33 cellular contexts compared by ENCODE assay signal in the genomic region with DNA sequence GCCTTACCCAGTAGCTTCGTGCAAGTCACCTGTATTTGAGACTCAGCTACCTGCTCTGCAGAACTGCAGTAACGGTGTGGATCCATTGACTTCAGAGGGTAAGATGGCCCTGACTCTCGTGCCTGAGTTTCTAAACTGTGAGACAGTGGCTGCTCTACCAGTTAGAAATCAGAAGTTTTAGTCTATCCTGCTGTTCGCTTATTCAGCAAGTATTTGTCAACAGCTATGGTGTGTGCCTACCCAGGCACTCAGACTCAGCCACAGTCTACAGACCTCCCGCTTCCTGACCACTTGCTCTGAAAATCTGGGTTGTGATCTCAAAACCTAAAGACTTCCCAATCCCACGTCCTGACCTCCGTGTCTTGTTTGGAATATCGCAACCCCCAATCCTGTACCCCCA. TPM values are rescaled to one million over a fixed set of nuclear protein-coding genes. Genes with fewer than 3 reads are reported as not detected.
"Had no signal": no experiment of that assay in that cellular context is flagged by ENCODE, and none has a peak within 500 bp of the region (broad histone marks: within the 10 kb centered on the region; RNA-seq: fewer than 3 reads in every experiment).

No MANE protein-coding gene starts in this region.

- DNase-seq: hypothalamus; immature natural killer cell; kidney; left colon; left lung; lower lobe of right lung; mammary epithelial cell; mesendoderm; naive B cell; natural killer cell; nephron progenitor cell; occipital lobe; sigmoid colon; stimulated activated CD4-positive, alpha-beta T cell treated with anti-CD3 and anti-CD28 coated beads, Interleukin-1b, Interleukin-23, amount 100 ng/mL, for 48 hours; stimulated activated CD4-positive, alpha-beta T cell treated with anti-CD3 and anti-CD28 coated beads, Interleukin-2, amount 100 ng/mL, for 48 hours; stimulated activated CD4-positive, alpha-beta T cell treated with anti-CD3 and anti-CD28 coated beads, Interleukin-4, amount 100 ng/mL, for 4 hours; stimulated activated CD8-positive, alpha-beta memory T cell treated with anti-CD3 and anti-CD28 coated beads, Interleukin-4, amount 100 ng/mL, for 48 hours; stimulated activated naive CD4-positive, alpha-beta T cell treated with Interleukin-2 at 50 U/mL for 16 hours; stimulated activated naive CD8-positive, alpha-beta T cell treated with anti-CD3 and anti-CD28 coated beads, Interleukin-15, amount 100 ng/mL, for 72 hours; testis; thyroid gland; trophoblast cell; upper lobe of right lung had no signal

- H3K4me1 Mint-ChIP-seq: immature natural killer cell; natural killer cell; stimulated activated memory B cell treated with anti-CD40 and anti-IgM and Interleukin-4, amounts not matched to agents 10 μg/mL and 1 μg/mL and 100 μg/mL, for 72 hours; stimulated activated naive CD8-positive, alpha-beta T cell treated with anti-CD3 and anti-CD28 coated beads, Interleukin-15, amount 100 ng/mL, for 72 hours had no signal

- H3K27ac ChIP-seq: left lung, lower lobe of right lung, neural progenitor cell, neutrophil, sigmoid colon, testis, thyroid gland, upper lobe of right lung had no signal

- H2AFZ ChIP-seq: neural progenitor cell had no signal

- H3K4me1 ChIP-seq: left lung, lower lobe of right lung, neural progenitor cell, sigmoid colon had no signal

- H3K36me3 ChIP-seq: left lung, lower lobe of right lung, neural progenitor cell, neutrophil, sigmoid colon, thyroid gland, upper lobe of right lung had no signal

- H3K9me3 ChIP-seq: left lung, lower lobe of right lung, neutrophil, sigmoid colon, testis, thyroid gland, upper lobe of right lung had no signal

- H3K4me2 ChIP-seq: neural progenitor cell had no signal

- H3K4me3 ChIP-seq: left lung, lower lobe of right lung, neural progenitor cell, sigmoid colon, testis, thyroid gland, upper lobe of right lung had no signal

- ATAC-seq: left colon; left lung; lower lobe of right lung; right cardiac atrium; stimulated activated memory B cell treated with anti-CD40 and anti-IgM and Interleukin-4, amounts not matched to agents 10 μg/mL and 1 μg/mL and 100 μg/mL, for 72 hours; stimulated activated naive CD8-positive, alpha-beta T cell treated with anti-CD3 and anti-CD28 coated beads, Interleukin-15, amount 100 ng/mL, for 72 hours; upper lobe of right lung had no signal

- H3K27ac Mint-ChIP-seq: immature natural killer cell; mesothelial cell of epicardium; naive B cell; natural killer cell; nephron progenitor cell; neural progenitor cell; progenitor cell of endocrine pancreas; stimulated activated memory B cell treated with anti-CD40 and anti-IgM and Interleukin-4, amounts not matched to agents 10 μg/mL and 1 μg/mL and 100 μg/mL, for 72 hours; stimulated activated naive CD8-positive, alpha-beta T cell treated with anti-CD3 and anti-CD28 coated beads, Interleukin-15, amount 100 ng/mL, for 72 hours had no signal

- H3K9ac ChIP-seq: neural progenitor cell had no signal

- H3K27me3 Mint-ChIP-seq: stimulated activated naive CD8-positive, alpha-beta T cell treated with anti-CD3 and anti-CD28 coated beads, Interleukin-15, amount 100 ng/mL, for 72 hours had no signal

- FAIRE-seq: islet of Langerhans, kidney, small intestine had no signal

- H3K27me3 ChIP-seq: left lung, neural progenitor cell, neutrophil, testis, thyroid gland, upper lobe of right lung had no signal

- H3K4me3 Mint-ChIP-seq: immature natural killer cell; mesothelial cell of epicardium; naive B cell; natural killer cell; nephron progenitor cell; neural progenitor cell; stimulated activated memory B cell treated with anti-CD40 and anti-IgM and Interleukin-4, amounts not matched to agents 10 μg/mL and 1 μg/mL and 100 μg/mL, for 72 hours; stimulated activated naive CD8-positive, alpha-beta T cell treated with anti-CD3 and anti-CD28 coated beads, Interleukin-15, amount 100 ng/mL, for 72 hours had no signal

- H3K9me3 Mint-ChIP-seq: immature natural killer cell; mesothelial cell of epicardium; naive B cell; natural killer cell; nephron progenitor cell; neural progenitor cell; stimulated activated memory B cell treated with anti-CD40 and anti-IgM and Interleukin-4, amounts not matched to agents 10 μg/mL and 1 μg/mL and 100 μg/mL, for 72 hours; stimulated activated naive CD8-positive, alpha-beta T cell treated with anti-CD3 and anti-CD28 coated beads, Interleukin-15, amount 100 ng/mL, for 72 hours had no signal

- H3K36me3 Mint-ChIP-seq: immature natural killer cell; mesothelial cell of epicardium; naive B cell; natural killer cell; neural progenitor cell; stimulated activated memory B cell treated with anti-CD40 and anti-IgM and Interleukin-4, amounts not matched to agents 10 μg/mL and 1 μg/mL and 100 μg/mL, for 72 hours had no signal

RNA-seq across cellular contexts. Expression of a gene that starts 13.5 kb away (rescaled TPM):
- total RNA-seq: occipital lobe had no signal

RNA-seq across cellular contexts. Expression of a gene that starts 31.5 kb away (rescaled TPM):
- total RNA-seq: natural killer cell, occipital lobe, osteocyte, pulmonary artery endothelial cell had no signal
- polyA plus RNA-seq: immature natural killer cell, mammary epithelial cell had no signal
